9 cellular contexts compared by ENCODE assay signal in the genomic region with DNA sequence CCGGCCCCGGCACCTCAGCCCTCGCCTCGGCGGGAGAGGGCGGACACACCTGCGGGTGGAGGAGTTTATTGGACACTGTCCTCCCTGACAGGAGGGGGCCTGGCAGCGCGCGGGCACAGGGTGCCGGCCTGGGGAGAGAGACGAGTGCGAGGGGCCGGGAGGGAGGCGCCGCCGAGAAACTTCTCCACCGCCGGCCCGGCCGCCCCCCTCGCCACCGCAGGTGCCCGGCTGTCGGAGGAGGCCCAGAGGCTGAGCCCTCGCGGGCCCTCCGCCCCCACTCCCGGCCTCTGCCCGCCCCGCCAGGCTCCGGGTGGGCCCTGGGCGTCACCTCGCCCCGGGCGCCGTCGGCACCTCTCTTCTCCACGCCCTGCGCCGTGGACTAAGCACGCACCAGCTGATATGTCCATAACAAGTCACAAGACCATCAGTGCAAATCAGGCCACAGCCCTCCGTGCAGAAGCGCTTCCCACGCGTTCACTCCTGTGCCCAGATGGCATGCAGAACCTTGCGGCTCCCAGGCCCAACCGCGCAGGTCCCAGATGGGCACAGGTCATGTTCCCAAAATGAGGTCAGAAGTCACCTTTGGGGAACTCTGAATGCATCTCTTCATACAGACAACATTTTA.
A peak's percentile ranks its signal among the peaks of the same experiment; 100 is the strongest.
DNase-seq lines count a peak whose midpoint lies in the region; TF ChIP-seq lines count a peak whose summit lies in the region.
"Had no signal": no experiment of that assay in that cellular context is flagged by ENCODE, and none has a peak within 500 bp of the region (broad histone marks: within the 10 kb centered on the region; RNA-seq: fewer than 3 reads in every experiment).

No MANE protein-coding gene starts in this region.

- no peaks in the 10 kb centered on the region for H3K9me3 ChIP-seq in adipocyte (ENCODE audit: control insufficient read depth, low read length)
- no peaks in the 10 kb centered on the region for H3K9me3 ChIP-seq in suprapubic skin

- 8% methylated on average over 7 of the region's 49 CpGs for WGBS in suprapubic skin

- H3K4me3 ChIP-seq in adipocyte (ENCODE audit: low read length) (no peak overlapping the region), suprapubic skin (peak overlapping the region; percentile 45)

- H3K27me3 ChIP-seq in adipocyte (replicated peaks; ENCODE audit: control insufficient read depth, insufficient read depth, low read length) (peaks cover 66% of the 10 kb centered on the region), suprapubic skin (peaks cover 87% of the 10 kb centered on the region)

- H3K4me1 ChIP-seq in adipocyte (ENCODE audit: control insufficient read depth, insufficient read depth, low read length) (no peaks in the 10 kb centered on the region), suprapubic skin (peaks cover 14% of the 10 kb centered on the region)

- TF ChIP-seq POLR2A in suprapubic skin (IDR thresholded peaks at IDR 0.05) = no peak

- no peak overlapping the region for H3K27ac ChIP-seq in suprapubic skin

- no peaks in the 10 kb centered on the region for H3K36me3 ChIP-seq in adipocyte (ENCODE audit: control insufficient read depth, insufficient read depth, low read length, severe bottlenecking)
- no peaks in the 10 kb centered on the region for H3K36me3 ChIP-seq in suprapubic skin

- DNase-seq in NCI-H2196 (lab: John Stamatoyannopoulos, UW; ENCODE audit: unreplicated experiment) = peak; percentile 6
- no peak for DNase-seq in NCI-H2196 treated with DMSO at 0.1 percent for 48 hours (lab: John Stamatoyannopoulos, UW; ENCODE audit: unreplicated experiment)
- peak; percentile 18 for DNase-seq in adipocyte (ENCODE audit: low read depth)
- peak; percentile 58 for DNase-seq in left kidney (ENCODE audit: low read depth, low spot score)
- no peak for DNase-seq in suprapubic skin (ENCODE audit: low spot score in 2 of 2)
- no peak for DNase-seq in NCI-H1092 (lab: John Stamatoyannopoulos, UW)
- no peak for DNase-seq in effector CD8-positive, alpha-beta T cell (lab: John Stamatoyannopoulos, UW)
- no peak for DNase-seq in OCI-M2 (lab: John Stamatoyannopoulos, UW; ENCODE audit: unreplicated experiment)
- DNase-seq: AML-193 had no signal

- TF ChIP-seq EP300 in suprapubic skin (IDR thresholded peaks at IDR 0.05) = no peak

- no peak for TF ChIP-seq CTCF in suprapubic skin (IDR thresholded peaks at IDR 0.05)

- H3K9ac ChIP-seq in adipocyte (ENCODE audit: low read length) = no peak overlapping the region

Comparison
In these comparisons a context has a peak if more than half of its experiments do, and no peak if none do; other contexts are left out.
1. DNase-seq: peak in NCI-H2196 (single experiment), adipocyte (single experiment) and left kidney (single experiment); none in NCI-H2196 treated with DMSO at 0.1 percent for 48 hours (single experiment), suprapubic skin (0 of 2), NCI-H1092 (single experiment), effector CD8-positive, alpha-beta T cell (single experiment) and OCI-M2 (single experiment).